Comparison of ENCODE assay signal across 8 cellular contexts in the genomic region with DNA sequence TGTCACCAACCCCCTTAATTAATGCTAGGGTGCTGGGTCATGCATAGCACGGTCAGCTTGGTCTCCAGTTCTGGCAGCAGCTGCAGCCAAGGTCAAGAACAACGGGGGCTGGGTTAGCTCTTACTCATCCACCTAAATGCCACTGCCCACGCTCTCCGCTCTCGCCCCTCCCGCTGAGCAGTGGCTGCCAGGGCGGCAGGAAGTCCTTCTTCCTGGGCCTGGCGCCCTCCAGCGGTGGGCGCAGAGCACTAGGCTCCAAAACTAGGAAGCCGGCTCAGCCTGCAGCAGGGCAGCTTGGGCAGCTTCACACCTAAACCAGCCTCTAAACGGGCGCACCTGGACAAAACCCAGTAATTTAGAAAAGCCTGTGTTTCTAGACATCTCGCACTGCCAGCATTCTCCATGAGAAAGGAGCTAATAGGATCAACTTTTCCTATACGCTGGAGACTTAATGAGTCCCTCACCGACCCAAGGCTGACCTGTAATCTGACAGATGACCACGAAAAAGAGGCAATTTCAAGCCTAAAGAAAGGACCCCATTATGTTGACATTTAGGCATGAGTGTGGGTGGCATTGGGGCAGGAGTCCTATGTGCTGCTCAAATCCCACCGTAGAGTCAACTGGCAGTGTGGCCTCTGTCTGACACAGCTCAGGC.
DNase-seq lines count a peak whose midpoint lies in the region; ATAC-seq and TF ChIP-seq lines count a peak whose summit lies in the region.

No MANE protein-coding gene starts in this region.

- CTCF ChIA-PET in PC-3 (lab: Charles Lee), result interaction anchor here (0.5 to 1.5 kb wide), 10 partner anchors 10 to 258 kb away, joined by 3 to 17 read pairs (median 4); a partner anchor contains a TSS

- H3K27me3 ChIP-seq in PC-3 (ENCODE audit: low read length) (peaks cover 15% of the 10 kb centered on the region), fibroblast of lung (ENCODE audit: control insufficient read depth, insufficient read depth, low read length) (peaks cover 12% of the 10 kb centered on the region)

- DNase-seq in AML-193 (lab: John Stamatoyannopoulos, UW) (peak; percentile 31 to 55), GM19240 (ENCODE audit: insufficient read length, low spot score) (peak; percentile 63), HuH-7.5 (ENCODE audit: low spot score) (peak; percentile 38), PC-3 (peak; percentile 98), fibroblast of lung (ENCODE audit: low read depth in 2 of 2) (peak; percentile 47 to 89), nephron progenitor cell (peak; percentile 82)
- DNase-seq in activated T-cell treated with anti-CD3 and anti-CD28 coated beads, Interleukin-2, amount 50 U/mL, for 4 hours, result peak; percentile 52
- DNase-seq in stimulated activated naive CD8-positive, alpha-beta T cell treated with anti-CD3 and anti-CD28 coated beads, Interleukin-15, Interleukin-2, amounts not matched to agents 100 U/mL and 50 U/mL, for 24 hours, result peak; percentile 80

- peaks cover 6% of the 10 kb centered on the region for H3K4me1 Mint-ChIP-seq in activated T-cell treated with anti-CD3 and anti-CD28 coated beads, Interleukin-2, amount 50 U/mL, for 4 hours (ENCODE audit: low read depth)
- peaks cover 10% of the 10 kb centered on the region for H3K4me1 Mint-ChIP-seq in nephron progenitor cell

- H3K27ac Mint-ChIP-seq in nephron progenitor cell, result no peak overlapping the region

- no TSS peak for BruUV-seq in PC-3 (replicated peaks; lab: Mats Ljungman, UMichigan)

- H2AFZ ChIP-seq in PC-3 (ENCODE audit: low read length) (peak overlapping the region; percentile 67), fibroblast of lung (ENCODE audit: low read length) (peak overlapping the region; percentile 17)

- H3K4me3 ChIP-seq in PC-3 (ENCODE audit: low read length) (no peak overlapping the region), fibroblast of lung (replicated peaks in 1 of 4; ENCODE audit: control extremely low read depth in 1 of 4, insufficient read depth in 1 of 4, low read depth in 3 of 4, low read length in 4 of 4) (no peak overlapping the region)

- H3K27me3 Mint-ChIP-seq in activated T-cell treated with anti-CD3 and anti-CD28 coated beads, Interleukin-2, amount 50 U/mL, for 4 hours (ENCODE audit: low read depth), result peaks cover 13% of the 10 kb centered on the region
- peaks cover 62% of the 10 kb centered on the region for H3K27me3 Mint-ChIP-seq in nephron progenitor cell (ENCODE audit: low read depth, poor library complexity)

- no peak overlapping the region for H3K9ac ChIP-seq in PC-3 (ENCODE audit: low read length)
- H3K9ac ChIP-seq in fibroblast of lung (ENCODE audit: insufficient read depth, low read length), result no peak overlapping the region

- intact Hi-C loops in PC-3 (cut with micrococcal nuclease), result loop anchor here (1.0 kb wide), 1 partner anchor 199 kb away; no protein-coding TSS in a partner anchor

- H3K9me2 ChIP-seq in PC-3 (replicated peaks; ENCODE audit: low read length), result no peaks in the 10 kb centered on the region

- H3K9me3 Mint-ChIP-seq in activated T-cell treated with anti-CD3 and anti-CD28 coated beads, Interleukin-2, amount 50 U/mL, for 4 hours, result no peaks in the 10 kb centered on the region
- H3K9me3 Mint-ChIP-seq in nephron progenitor cell, result peaks cover 16% of the 10 kb centered on the region

- no peaks in the 10 kb centered on the region for H3F3A ChIP-seq in PC-3 (ENCODE audit: low read length, unreplicated experiment)

- H3K36me3 Mint-ChIP-seq in activated T-cell treated with anti-CD3 and anti-CD28 coated beads, Interleukin-2, amount 50 U/mL, for 4 hours (ENCODE audit: insufficient read depth), result no peaks in the 10 kb centered on the region
- no peaks in the 10 kb centered on the region for H3K36me3 Mint-ChIP-seq in nephron progenitor cell (ENCODE audit: low read depth)

- TF ChIP-seq CTCF in PC-3 (conservative IDR thresholded peaks at IDR 0.05; ENCODE audit: low read depth, low read length), result peak; percentile 100
- peak; percentile 58 to 72 for TF ChIP-seq CTCF in fibroblast of lung (conservative IDR thresholded peaks at IDR 0.05 in 1 of 2, IDR thresholded peaks at IDR 0.05 in 1 of 2; ENCODE audit: low read depth in 1 of 2, low read length in 2 of 2)
- peak; percentile 87 for TF ChIP-seq CTCF in nephron progenitor cell (IDR thresholded peaks at IDR 0.05)

- peak; percentile 93 for ATAC-seq in PC-3
- ATAC-seq in activated T-cell treated with anti-CD3 and anti-CD28 coated beads, Interleukin-2, amount 50 U/mL, for 4 hours, result peak; percentile 93 to 94
- peak; percentile 85 for ATAC-seq in stimulated activated naive CD8-positive, alpha-beta T cell treated with anti-CD3 and anti-CD28 coated beads, Interleukin-15, Interleukin-2, amounts not matched to agents 100 U/mL and 50 U/mL, for 24 hours

- H4K20me1 ChIP-seq in PC-3 (ENCODE audit: low read length), result no peaks in the 10 kb centered on the region
- H4K20me1 ChIP-seq in fibroblast of lung (ENCODE audit: control insufficient read depth, extremely low read depth, insufficient read depth, low read length), result no peaks in the 10 kb centered on the region

- H3K4me3 Mint-ChIP-seq in activated T-cell treated with anti-CD3 and anti-CD28 coated beads, Interleukin-2, amount 50 U/mL, for 4 hours, result no peak overlapping the region
- no peak overlapping the region for H3K4me3 Mint-ChIP-seq in nephron progenitor cell

- no peaks in the 10 kb centered on the region for H3K9me3 ChIP-seq in PC-3 (ENCODE audit: low read length)
- no peaks in the 10 kb centered on the region for H3K9me3 ChIP-seq in fibroblast of lung (ENCODE audit: control insufficient read depth, insufficient read depth, low read depth, low read length)

- H3K79me2 ChIP-seq in PC-3 (ENCODE audit: low read length), result no peaks in the 10 kb centered on the region
- H3K79me2 ChIP-seq in fibroblast of lung (ENCODE audit: control insufficient read depth, insufficient read depth, low read length), result no peaks in the 10 kb centered on the region

- POLR2A ChIA-PET in PC-3 (lab: Charles Lee; ENCODE audit: unreplicated experiment), result no interaction called here

- H3K27ac ChIP-seq in PC-3 (ENCODE audit: low read length) (no peak overlapping the region), fibroblast of lung (ENCODE audit: insufficient read depth, low read length) (no peak overlapping the region)

- H3K4me1 ChIP-seq in PC-3 (ENCODE audit: insufficient read depth, low read length), result peaks cover 12% of the 10 kb centered on the region
- H3K4me1 ChIP-seq in fibroblast of lung (ENCODE audit: control insufficient read depth, extremely low read depth, insufficient read depth, low read length), result peaks cover 6% of the 10 kb centered on the region

- H3K36me3 ChIP-seq in PC-3 (ENCODE audit: low read depth, low read length) (no peaks in the 10 kb centered on the region), fibroblast of lung (ENCODE audit: control insufficient read depth, insufficient read depth, low read length) (no peaks in the 10 kb centered on the region)

- H3K4me2 ChIP-seq in PC-3 (ENCODE audit: low read length) (peak overlapping the region; percentile 52), fibroblast of lung (ENCODE audit: extremely low read depth, insufficient read depth, low read length) (peak overlapping the region; percentile 49)

Comparison
In these comparisons a context has a peak if more than half of its experiments do, and no peak if none do; other contexts are left out.
1. DNase-seq: peak in every context shown above with its lines; median percentile 98 in PC-3; 82 in nephron progenitor cell; 80 in stimulated activated naive CD8-positive, alpha-beta T cell treated with anti-CD3 and anti-CD28 coated beads, Interleukin-15, Interleukin-2, amounts not matched to agents 100 U/mL and 50 U/mL, for 24 hours; 68 in fibroblast of lung; 63 in GM19240; 52 in activated T-cell treated with anti-CD3 and anti-CD28 coated beads, Interleukin-2, amount 50 U/mL, for 4 hours; 43 in AML-193; 38 in HuH-7.5.